ENCODE assay signal across 17 cellular contexts in genomic region chrX:108704839-108705238, GRCh38. TPM values are rescaled to one million over a fixed set of nuclear protein-coding genes. Genes with fewer than 3 reads are reported as not detected.
A peak's percentile ranks its signal among the peaks of the same experiment; 100 is the strongest.
DNase-seq lines count a peak whose midpoint lies in the region; ATAC-seq and TF ChIP-seq lines count a peak whose summit lies in the region.
"Had no signal": no experiment of that assay in that cellular context is flagged by ENCODE, and none has a peak within 500 bp of the region (broad histone marks: within the 10 kb centered on the region; RNA-seq: fewer than 3 reads in every experiment).

No MANE protein-coding gene starts in this region.

- peak; percentile 27 for ATAC-seq in PC-3

- CTCF ChIA-PET in PC-3 (lab: Charles Lee) = no interaction called here

- no peak overlapping the region for H3K4me3 ChIP-seq in PC-3 (ENCODE audit: low read length)
- H3K4me3 ChIP-seq: BLaER1, HAP-1 had no signal

- TF ChIP-seq CTCF in PC-3 (conservative IDR thresholded peaks at IDR 0.05; ENCODE audit: low read depth, low read length) = no peak

- H3K27ac ChIP-seq in PC-3 (ENCODE audit: low read length) = peak overlapping the region; percentile 40; the same call in 1 of the 2 replicates
- no peak overlapping the region for H3K27ac ChIP-seq in epithelial cell of prostate
- H3K27ac ChIP-seq: BLaER1 had no signal

- H3K79me2 ChIP-seq in PC-3 (ENCODE audit: low read length) = no peaks in the 10 kb centered on the region

- H3K4me1 ChIP-seq in PC-3 (ENCODE audit: insufficient read depth, low read length) = peaks cover 14% of the 10 kb centered on the region
- H3K4me1 ChIP-seq: BLaER1 had no signal

- POLR2A ChIA-PET in PC-3 (lab: Charles Lee; ENCODE audit: unreplicated experiment) = no interaction called here

- no peaks in the 10 kb centered on the region for H3K9me2 ChIP-seq in PC-3 (replicated peaks; ENCODE audit: low read length)

- intact Hi-C loops in PC-3 (cut with micrococcal nuclease) = no loop called here

- H3K9me3 ChIP-seq in PC-3 (ENCODE audit: low read length) = no peaks in the 10 kb centered on the region
- H3K9me3 ChIP-seq: BLaER1, HAP-1 had no signal

- H3K4me2 ChIP-seq in PC-3 (ENCODE audit: low read length) = no peak overlapping the region
- H3K4me2 ChIP-seq: BLaER1 had no signal

- H3F3A ChIP-seq in PC-3 (ENCODE audit: low read length, unreplicated experiment) = no peaks in the 10 kb centered on the region

- H3K36me3 ChIP-seq in PC-3 (ENCODE audit: low read depth, low read length) = no peaks in the 10 kb centered on the region
- H3K36me3 ChIP-seq: BLaER1, HAP-1 had no signal

- peak; percentile 36 for DNase-seq in DMS53 treated with DMSO at 0.1 percent for 48 hours (lab: John Stamatoyannopoulos, UW; ENCODE audit: unreplicated experiment)
- peak; percentile 73 for DNase-seq in PC-3
- peak; percentile 18 for DNase-seq in epithelial cell of prostate (ENCODE audit: low read depth, low spot score)
- DNase-seq in renal cortical epithelial cell (ENCODE audit: low read depth) = peak; percentile 1
- no peak for DNase-seq in SW480 (ENCODE audit: low spot score)
- no peak for DNase-seq in DMS 273 (lab: John Stamatoyannopoulos, UW; ENCODE audit: unreplicated experiment)
- no peak for DNase-seq in NCI-H1092 (lab: John Stamatoyannopoulos, UW)
- DNase-seq: AML-193; Calu3; CD4-positive, CD25-positive, alpha-beta regulatory T cell; DND-41; GDM1; KBM-7 had no signal

- no peak overlapping the region for H3K9ac ChIP-seq in PC-3 (ENCODE audit: low read length)
- H3K9ac ChIP-seq: BLaER1 had no signal

- H2AFZ ChIP-seq in PC-3 (ENCODE audit: low read length) = no peak overlapping the region

- no peaks in the 10 kb centered on the region for H4K20me1 ChIP-seq in PC-3 (ENCODE audit: low read length)
- H4K20me1 ChIP-seq: BLaER1 had no signal

- H3K27me3 ChIP-seq in PC-3 (ENCODE audit: low read length) = no peaks in the 10 kb centered on the region

- BruUV-seq in PC-3 (replicated peaks; lab: Mats Ljungman, UMichigan) = no TSS peak

RNA-seq across cellular contexts. Expression of gene IRS4, which starts 31.5 kb away (rescaled TPM):
- total RNA-seq in PC-3 (2014; rRNA removed) = not detected in 2 replicates
- total RNA-seq in renal cortical epithelial cell = not detected in 2 replicates
- total RNA-seq: A673; Calu3; CD4-positive, CD25-positive, alpha-beta regulatory T cell; HT1080 had no signal

Comparison
In these comparisons a context has a peak if more than half of its experiments do, and no peak if none do; other contexts are left out.
1. DNase-seq: peak in DMS53 treated with DMSO at 0.1 percent for 48 hours (single experiment), PC-3 (single experiment), epithelial cell of prostate (single experiment) and renal cortical epithelial cell (single experiment); none in SW480 (single experiment), DMS 273 (single experiment) and NCI-H1092 (single experiment).